ENCODE assay signal across 14 cellular contexts in the genomic region with DNA sequence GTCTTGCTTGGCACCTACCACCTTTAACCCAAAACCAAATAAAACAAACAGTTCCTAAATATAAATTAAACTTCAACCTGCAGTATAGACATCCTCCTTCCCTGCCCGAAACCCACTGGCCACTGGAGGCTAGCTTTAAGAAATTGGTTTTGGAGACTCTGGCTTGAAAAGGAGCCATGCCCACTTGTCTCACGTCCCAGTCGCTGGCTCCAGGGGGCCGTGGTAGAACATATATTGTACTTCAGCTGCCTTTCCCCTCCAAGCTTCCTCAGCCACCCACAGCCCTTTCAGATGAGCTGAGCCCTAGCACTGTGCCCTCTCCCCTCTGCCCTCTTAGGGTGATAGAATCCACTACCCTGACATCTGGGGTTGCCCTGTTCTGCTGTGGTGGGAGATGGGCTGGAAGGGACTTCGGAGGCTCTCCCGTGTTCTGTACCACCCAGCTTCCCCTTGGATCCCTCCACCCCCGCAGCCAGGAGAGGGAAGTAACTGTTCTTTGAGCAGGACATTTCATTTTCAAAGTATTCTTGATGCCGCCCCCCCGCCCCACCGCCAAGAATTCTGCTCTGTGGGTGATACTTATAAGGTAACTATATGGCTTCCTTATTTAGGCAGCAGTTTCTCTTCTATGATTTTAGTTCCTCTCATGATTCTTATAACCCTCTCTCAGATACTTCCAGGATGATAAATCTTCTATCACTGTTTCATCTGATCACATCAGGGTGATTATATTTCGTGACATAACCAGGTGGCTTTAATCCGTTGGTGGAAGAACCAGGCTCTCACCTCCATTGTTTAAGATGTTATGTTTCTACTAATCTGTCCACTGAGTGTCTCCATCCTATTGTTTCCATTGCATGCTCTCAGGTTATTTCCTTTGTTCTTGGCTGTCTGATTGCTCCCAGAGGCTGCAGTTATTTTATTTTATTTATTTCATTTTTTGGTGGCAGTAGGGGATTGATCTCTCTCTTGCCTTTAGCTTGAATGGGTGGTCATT. TPM values are rescaled to one million over a fixed set of nuclear protein-coding genes. Genes with fewer than 3 reads are reported as not detected.
A peak's percentile ranks its signal among the peaks of the same experiment; 100 is the strongest.
DNase-seq lines count a peak whose midpoint lies in the region; ATAC-seq and TF ChIP-seq lines count a peak whose summit lies in the region.
"Had no signal": no experiment of that assay in that cellular context is flagged by ENCODE, and none has a peak within 500 bp of the region (broad histone marks: within the 10 kb centered on the region; RNA-seq: fewer than 3 reads in every experiment).

No MANE protein-coding gene starts in this region.

- no peaks in the 10 kb centered on the region for H3K9me3 ChIP-seq in CD8-positive, alpha-beta memory T cell (ENCODE audit: low read length)
- no peaks in the 10 kb centered on the region for H3K9me3 ChIP-seq in esophagus squamous epithelium
- H3K9me3 ChIP-seq in skeletal muscle tissue (ENCODE audit: control insufficient read depth in 3 of 3, low read length in 3 of 3) = no peaks in the 10 kb centered on the region
- H3K9me3 ChIP-seq: colonic mucosa had no signal

- peaks cover 20% of the 10 kb centered on the region for H3K4me1 ChIP-seq in CD8-positive, alpha-beta memory T cell (ENCODE audit: insufficient read depth, low read length)
- H3K4me1 ChIP-seq in esophagus squamous epithelium (peaks cover 22 to 100% (median 60%) of the 10 kb centered on the region in 3 donors), skeletal muscle tissue (ENCODE audit: control insufficient read depth in 3 of 3, insufficient read depth in 3 of 3, low read length in 3 of 3) (peaks cover 91 to 99% (median 98%) of the 10 kb centered on the region in 3 donors)
- H3K4me1 ChIP-seq: foreskin keratinocyte had no signal

- TF ChIP-seq CTCF in esophagus squamous epithelium (IDR thresholded peaks at IDR 0.05) = no peak

- H3K27me3 Mint-ChIP-seq in CD8-positive, alpha-beta memory T cell = peaks cover 7 to 11% of the 10 kb centered on the region in 2 donors

- no peak for ATAC-seq in HG02642 (IDR thresholded peaks at IDR 0.05; ENCODE audit: poor library complexity, unreplicated experiment)
- ATAC-seq: foreskin keratinocyte had no signal

- H3K4me1 Mint-ChIP-seq in CD8-positive, alpha-beta memory T cell = peaks cover 56 to 87% (median 72%) of the 10 kb centered on the region in 3 donors

- no peaks in the 10 kb centered on the region for H3K27me3 ChIP-seq in CD8-positive, alpha-beta memory T cell (ENCODE audit: insufficient read depth, low read length, poor library complexity, severe bottlenecking)
- H3K27me3 ChIP-seq in esophagus squamous epithelium (no peaks in the 10 kb centered on the region), skeletal muscle tissue (ENCODE audit: control insufficient read depth in 3 of 3, insufficient read depth in 3 of 3, low read length in 3 of 3) (no peaks in the 10 kb centered on the region)
- H3K27me3 ChIP-seq: colonic mucosa had no signal

- H3K27ac ChIP-seq in CD8-positive, alpha-beta memory T cell (ENCODE audit: low read depth, low read length) = no peak overlapping the region
- H3K27ac ChIP-seq in esophagus squamous epithelium = peak overlapping the region in 3 of 4 donors; percentile 6 to 67 (median 53)
- H3K27ac ChIP-seq in skeletal muscle tissue (ENCODE audit: low read depth, low read length) = peak overlapping the region; percentile 96
- H3K27ac ChIP-seq: colonic mucosa, foreskin keratinocyte, SK-N-MC had no signal

- H3K9me3 Mint-ChIP-seq in CD8-positive, alpha-beta memory T cell = no peaks in the 10 kb centered on the region
- H3K9me3 Mint-ChIP-seq: activated CD4-positive, alpha-beta memory T cell treated with anti-CD3 and anti-CD28 coated beads, Interleukin-2, amount 10 ng/mL, durations not matched to agents 7 days and 5 days; activated naive CD4-positive, alpha-beta T cell treated with anti-CD3 and anti-CD28 coated beads for 36 hours had no signal

- CTCF ChIA-PET in CD8-positive, alpha-beta memory T cell (lab: Charles Lee) = no interaction called here

- H3K27ac Mint-ChIP-seq in CD8-positive, alpha-beta memory T cell = peak overlapping the region in 7 of 8 donors; percentile 58 to 99 (median 98)
- H3K27ac Mint-ChIP-seq: activated CD4-positive, alpha-beta memory T cell treated with anti-CD3 and anti-CD28 coated beads, Interleukin-2, amount 10 ng/mL, durations not matched to agents 7 days and 5 days; activated naive CD4-positive, alpha-beta T cell treated with anti-CD3 and anti-CD28 coated beads for 36 hours had no signal

- H3K9ac ChIP-seq in skeletal muscle tissue (ENCODE audit: low read depth in 1 of 3, low read length in 3 of 3) = peak overlapping the region in 2 of 3 donors; percentile 58 to 64

- 78% methylated on average over 8 to 12 of the region's 12 CpGs for WGBS in esophagus squamous epithelium, 2 donors

- peak overlapping the region in 6 of 7 donors; percentile 20 to 98 (median 54) for H3K4me3 Mint-ChIP-seq in CD8-positive, alpha-beta memory T cell
- H3K4me3 Mint-ChIP-seq: activated CD4-positive, alpha-beta memory T cell treated with anti-CD3 and anti-CD28 coated beads, Interleukin-2, amount 10 ng/mL, durations not matched to agents 7 days and 5 days; activated naive CD4-positive, alpha-beta T cell treated with anti-CD3 and anti-CD28 coated beads for 36 hours had no signal

- no peak for DNase-seq in CD8-positive, alpha-beta memory T cell
- DNase-seq in NOMO-1 treated with DMSO at 0.1 percent for 48 hours (lab: John Stamatoyannopoulos, UW; ENCODE audit: unreplicated experiment) (peak; percentile 42), esophagus squamous epithelium (lab: John Stamatoyannopoulos, UW) (no peak), NCI-H2029 treated with DMSO at 0.1 percent for 48 hours (lab: John Stamatoyannopoulos, UW) (no peak)
- DNase-seq in stimulated activated CD4-positive, alpha-beta T cell treated with anti-CD3 and anti-CD28 coated beads, Interleukin-15, amount 100 ng/mL, for 24 hours = no peak
- DNase-seq: activated CD4-positive, alpha-beta memory T cell treated with anti-CD3 and anti-CD28 coated beads, Interleukin-2, amount 10 ng/mL, durations not matched to agents 7 days and 5 days; activated naive CD4-positive, alpha-beta T cell treated with anti-CD3 and anti-CD28 coated beads for 36 hours; colonic mucosa; COR-L47; foreskin keratinocyte; NCI-H526 treated with DMSO at 0.1 percent for 48 hours had no signal

- TF ChIP-seq POLR2A in esophagus squamous epithelium (IDR thresholded peaks at IDR 0.05) = no peak

- POLR2A ChIA-PET in CD8-positive, alpha-beta memory T cell (lab: Charles Lee) = interaction anchor here (0.5 kb wide), 1 partner anchor 16 kb away, joined by 3 read pairs; no protein-coding TSS in a partner anchor

- intact Hi-C loops in esophagus squamous epithelium (cut with DNase I) = no loop called here

- H3K36me3 ChIP-seq in CD8-positive, alpha-beta memory T cell (ENCODE audit: insufficient read depth, low read length) = no peaks in the 10 kb centered on the region
- H3K36me3 ChIP-seq in esophagus squamous epithelium (peaks cover 0 to 68% (median 0%) of the 10 kb centered on the region in 3 donors), skeletal muscle tissue (ENCODE audit: control insufficient read depth in 3 of 3, insufficient read depth in 3 of 3, low read length in 3 of 3) (peaks cover 3 to 6% (median 6%) of the 10 kb centered on the region in 3 donors)
- H3K36me3 ChIP-seq: colonic mucosa had no signal

- H3K4me3 ChIP-seq in CD8-positive, alpha-beta memory T cell (ENCODE audit: low read length) = no peak overlapping the region
- peak overlapping the region in 1 of 4 donors; percentile 14 for H3K4me3 ChIP-seq in esophagus squamous epithelium
- H3K4me3 ChIP-seq in skeletal muscle tissue (ENCODE audit: low read length in 3 of 3) = no peak overlapping the region
- H3K4me3 ChIP-seq: colonic mucosa, SK-N-MC had no signal

- peaks cover 0 to 3% (median 0%) of the 10 kb centered on the region in 3 donors for H3K36me3 Mint-ChIP-seq in CD8-positive, alpha-beta memory T cell

RNA-seq across cellular contexts. Expression of a gene that starts 24.0 kb away (rescaled TPM):
- total RNA-seq in CD8-positive, alpha-beta memory T cell = 1 to 10 TPM; 2.1 to 2.2 TPM
- 71.9 TPM for polyA plus RNA-seq in CD8-positive, alpha-beta memory T cell
- 100 to 1,000 TPM in 1 of 4 donors, 10 to 100 TPM in 3; 10.4 to 137 (median 18.8) TPM for total RNA-seq in esophagus squamous epithelium
- 6.8 TPM for total RNA-seq in skeletal muscle tissue
- total RNA-seq: foreskin keratinocyte had no signal
- polyA plus RNA-seq: foreskin keratinocyte had no signal
